Comparison of ENCODE assay signal across 19 cellular contexts in genomic region chr6:168756009-168756634, GRCh38.
DNase-seq lines count a peak whose midpoint lies in the region; ATAC-seq and TF ChIP-seq lines count a peak whose summit lies in the region.
"Had no signal": no experiment of that assay in that cellular context is flagged by ENCODE, and none has a peak within 500 bp of the region (broad histone marks: within the 10 kb centered on the region; RNA-seq: fewer than 3 reads in every experiment).

No MANE protein-coding gene starts in this region.

- no peak overlapping the region for H3K23ac ChIP-seq in trophoblast cell (ENCODE audit: low read length)

- H3K9me3 ChIP-seq in HUES6 (ENCODE audit: control insufficient read depth, insufficient read depth, low read depth, low read length) (peaks cover 15% of the 10 kb centered on the region; the same call in 1 of the 2 replicates), trophoblast cell (ENCODE audit: insufficient read depth, low read depth, low read length) (no peaks in the 10 kb centered on the region)
- H3K9me3 ChIP-seq: esophagus squamous epithelium, thoracic aorta had no signal

- H3K18ac ChIP-seq in trophoblast cell (ENCODE audit: low read length), result peak overlapping the region; percentile 26

- H2BK120ac ChIP-seq in trophoblast cell (ENCODE audit: insufficient read depth, low read length, poor library complexity), result peak overlapping the region; percentile 48

- no peaks in the 10 kb centered on the region for H3K36me3 ChIP-seq in HUES6 (ENCODE audit: control insufficient read depth, insufficient read depth, low read length)
- no peaks in the 10 kb centered on the region for H3K36me3 ChIP-seq in brain microvascular endothelial cell (replicated peaks)
- no peaks in the 10 kb centered on the region for H3K36me3 ChIP-seq in trophoblast cell (ENCODE audit: control insufficient read depth in 1 of 2, insufficient read depth in 2 of 2, low read length in 2 of 2)
- H3K36me3 ChIP-seq: esophagus squamous epithelium, thoracic aorta had no signal

- H3K27me3 ChIP-seq in HUES6 (ENCODE audit: control insufficient read depth, insufficient read depth, low read length) (no peaks in the 10 kb centered on the region), brain microvascular endothelial cell (replicated peaks) (no peaks in the 10 kb centered on the region), trophoblast cell (ENCODE audit: insufficient read depth, low read length) (no peaks in the 10 kb centered on the region)
- H3K27me3 ChIP-seq: esophagus squamous epithelium had no signal

- peak; percentile 18 for DNase-seq in brain microvascular endothelial cell
- peak; percentile 57 for DNase-seq in iPS DF 19.7 (ENCODE audit: low read depth, low spot score)
- DNase-seq in trophoblast cell, result peak; percentile 77 to 94
- DNase-seq in T-helper 2 cell, result no peak
- no peak for DNase-seq in anterior cingulate cortex (lab: John Stamatoyannopoulos, UW)
- DNase-seq: activated CD4-positive, alpha-beta memory T cell treated with anti-CD3 and anti-CD28 coated beads, Interleukin-2, amount 10 ng/mL, durations not matched to agents 7 days and 5 days; activated T-cell treated with anti-CD3 and anti-CD28 coated beads, Interleukin-2, amount 50 U/mL, for 24 hours; esophagus squamous epithelium; GDM1; GM23248; left colon; NCI-H1092 treated with DMSO at 0.1 percent for 48 hours; small intestine; T-cell had no signal

- H3K4me1 ChIP-seq in HUES6 (ENCODE audit: control insufficient read depth, insufficient read depth, low read length) (peaks cover 23% of the 10 kb centered on the region), trophoblast cell (ENCODE audit: control insufficient read depth in 1 of 2, insufficient read depth in 2 of 2, low read length in 2 of 2) (peaks cover 0 to 8% of the 10 kb centered on the region in 2 experiments)
- H3K4me1 ChIP-seq: esophagus squamous epithelium had no signal

- no peak overlapping the region for H3K14ac ChIP-seq in trophoblast cell (ENCODE audit: low read length)

- in situ Hi-C loops in brain microvascular endothelial cell (cut with HindIII; ENCODE audit: low pct_ligation_motif_present, low sequenced_read_pairs), result no loop called here

- H4K12ac ChIP-seq in trophoblast cell (ENCODE audit: low read depth, low read length), result no peak overlapping the region

- peak overlapping the region; percentile 61 for H3K9ac ChIP-seq in HUES6 (ENCODE audit: low read length)
- no peak overlapping the region for H3K9ac ChIP-seq in trophoblast cell (ENCODE audit: low read length)
- H3K9ac ChIP-seq: GM23248, KMS-11 had no signal

- H3K4me3 ChIP-seq in HUES6 (ENCODE audit: low read depth, low read length) (no peak overlapping the region), brain microvascular endothelial cell (ENCODE audit: low read depth, low read length) (no peak overlapping the region), trophoblast cell (ENCODE audit: low read depth, low read length) (no peak overlapping the region)
- H3K4me3 ChIP-seq: esophagus squamous epithelium, GM23248, thoracic aorta had no signal

- H3K79me1 ChIP-seq in trophoblast cell (ENCODE audit: low read length), result peaks cover 17% of the 10 kb centered on the region

- H2AK5ac ChIP-seq in trophoblast cell (ENCODE audit: low read length), result no peak overlapping the region

- H2BK12ac ChIP-seq in trophoblast cell (ENCODE audit: low read length), result no peak overlapping the region

- H3K4ac ChIP-seq in trophoblast cell (ENCODE audit: low read depth, low read length), result no peak overlapping the region

- WGBS in trophoblast cell (ENCODE audit: extremely low coverage, insufficient coverage, insufficient read length), result no CpG with 5 or more reads among the region's 3 CpGs

- peak overlapping the region; percentile 35 for H2BK5ac ChIP-seq in trophoblast cell (ENCODE audit: low read depth, low read length, poor library complexity)

- H4K91ac ChIP-seq in trophoblast cell (ENCODE audit: low read depth, low read length), result peak overlapping the region; percentile 27

- ATAC-seq in HG03045 (IDR thresholded peaks at IDR 0.05; ENCODE audit: unreplicated experiment) (no peak), GM18909 (IDR thresholded peaks at IDR 0.05; ENCODE audit: poor library complexity, unreplicated experiment) (no peak)
- ATAC-seq: left colon, T-cell had no signal

- H4K8ac ChIP-seq in trophoblast cell (ENCODE audit: low read depth, low read length), result no peak overlapping the region

- H3K27ac ChIP-seq in HUES6 (ENCODE audit: low read depth, low read length) (peak overlapping the region; percentile 80; the same call in 1 of the 2 replicates), brain microvascular endothelial cell (no peak overlapping the region), trophoblast cell (ENCODE audit: low read depth, low read length) (peak overlapping the region; percentile 87)
- H3K27ac ChIP-seq: esophagus squamous epithelium, GM23248, KMS-11, thoracic aorta had no signal

- no peak for TF ChIP-seq CTCF in brain microvascular endothelial cell (IDR thresholded peaks at IDR 0.05; ENCODE audit: low read depth, low read length, missing control alignments)

- no peak overlapping the region for H3K4me2 ChIP-seq in trophoblast cell (ENCODE audit: low read length)
- H3K4me2 ChIP-seq: KMS-11 had no signal

- no peak overlapping the region for H2AFZ ChIP-seq in trophoblast cell (ENCODE audit: insufficient read depth, low read length, poor library complexity)
- H2AFZ ChIP-seq: GM23248 had no signal

- H3K79me2 ChIP-seq in trophoblast cell (ENCODE audit: control insufficient read depth, insufficient read depth, low read length, poor library complexity), result no peaks in the 10 kb centered on the region

Comparison
In these comparisons a context has a peak if more than half of its experiments do, and no peak if none do; other contexts are left out.
1. DNase-seq: peak in brain microvascular endothelial cell (single experiment), iPS DF 19.7 (single experiment) and trophoblast cell (2 of 2); none in T-helper 2 cell (0 of 5) and anterior cingulate cortex (0 of 58).